ENCODE assay signal across 16 cellular contexts in the genomic region with DNA sequence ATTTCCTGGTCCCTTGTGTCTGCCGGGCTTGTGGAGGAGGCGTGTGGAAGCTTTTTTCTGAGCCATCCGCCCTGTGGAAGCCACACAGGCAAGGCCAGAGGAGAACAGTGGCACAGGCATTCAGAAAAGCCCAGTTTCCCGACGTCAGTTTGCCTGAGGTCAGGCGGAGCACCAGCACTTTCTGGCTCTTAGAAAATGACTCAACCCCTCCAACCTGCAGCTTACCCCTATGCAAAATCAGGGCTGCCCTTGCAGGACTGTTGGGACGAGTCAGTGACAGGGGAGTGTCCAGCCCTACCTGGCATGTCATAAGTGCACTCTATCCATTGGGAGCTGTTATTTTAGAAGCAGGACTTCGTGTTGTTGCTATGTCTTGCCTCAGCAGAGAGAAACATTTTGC.
DNase-seq lines count a peak whose midpoint lies in the region; ATAC-seq, FAIRE-seq and TF ChIP-seq lines count a peak whose summit lies in the region.
"Had no signal": no experiment of that assay in that cellular context is flagged by ENCODE, and none has a peak within 500 bp of the region (broad histone marks: within the 10 kb centered on the region; RNA-seq: fewer than 3 reads in every experiment).

No MANE protein-coding gene starts in this region.

- H4K91ac ChIP-seq in trophoblast cell (ENCODE audit: low read depth, low read length), result no peak overlapping the region

- no peaks in the 10 kb centered on the region for H3K36me3 ChIP-seq in trophoblast cell (ENCODE audit: control insufficient read depth in 1 of 2, insufficient read depth in 2 of 2, low read length in 2 of 2)
- H3K36me3 ChIP-seq: MG63, sigmoid colon had no signal

- no peak overlapping the region for H3K18ac ChIP-seq in trophoblast cell (ENCODE audit: low read length)

- H4K8ac ChIP-seq in trophoblast cell (ENCODE audit: low read depth, low read length), result no peak overlapping the region

- H3K27ac ChIP-seq in trophoblast cell (ENCODE audit: low read depth, low read length), result no peak overlapping the region
- H3K27ac ChIP-seq: 22Rv1, RWPE1, sigmoid colon had no signal

- no peaks in the 10 kb centered on the region for H3K79me2 ChIP-seq in trophoblast cell (ENCODE audit: control insufficient read depth, insufficient read depth, low read length, poor library complexity)

- H3K4me3 Mint-ChIP-seq in T-helper 1 cell treated with Interleukin-12 subunit alpha and Interleukin-12 subunit beta and Interleukin-4 antibody, amounts not matched to agents 30 μg/mL and 1 μg/mL, for 36 hours, result no peak overlapping the region
- peak overlapping the region; percentile 43 for H3K4me3 Mint-ChIP-seq in activated T-helper 17 cell treated with anti-CD3 and anti-CD28 coated beads, Interleukin-2, amount 50 U/mL, for 72 hours

- no peak for DNase-seq in T-helper 1 cell
- no peak for DNase-seq in GM12892 (ENCODE audit: insufficient read length)
- DNase-seq in trophoblast cell, result peak; percentile 92 to 94
- no peak for DNase-seq in anterior cingulate cortex (lab: John Stamatoyannopoulos, UW)
- DNase-seq in CD1c-positive myeloid dendritic cell (ENCODE audit: extremely low spot score), result no peak
- DNase-seq: activated CD4-positive, alpha-beta T cell treated with anti-CD3 and anti-CD28 coated beads, Interleukin-2, amount 50 U/mL, for 4 hours; MG63; NCI-H1694 treated with DMSO at 0.1 percent for 48 hours; NCI-H226; sigmoid colon; stimulated activated CD4-positive, alpha-beta T cell treated with anti-CD3 and anti-CD28 coated beads, Interleukin-2, amount 100 ng/mL, for 24 hours had no signal

- H3K23ac ChIP-seq in trophoblast cell (ENCODE audit: low read length), result no peak overlapping the region

- peaks cover 60% of the 10 kb centered on the region for H3K4me1 Mint-ChIP-seq in T-helper 1 cell treated with Interleukin-12 subunit alpha and Interleukin-12 subunit beta and Interleukin-4 antibody, amounts not matched to agents 30 μg/mL and 1 μg/mL, for 36 hours (ENCODE audit: low read depth)
- peaks cover 31% of the 10 kb centered on the region for H3K4me1 Mint-ChIP-seq in activated T-helper 17 cell treated with anti-CD3 and anti-CD28 coated beads, Interleukin-2, amount 50 U/mL, for 72 hours

- H3K9me3 Mint-ChIP-seq in T-helper 1 cell treated with Interleukin-12 subunit alpha and Interleukin-12 subunit beta and Interleukin-4 antibody, amounts not matched to agents 30 μg/mL and 1 μg/mL, for 36 hours, result peaks cover 20% of the 10 kb centered on the region
- H3K9me3 Mint-ChIP-seq in activated T-helper 17 cell treated with anti-CD3 and anti-CD28 coated beads, Interleukin-2, amount 50 U/mL, for 72 hours, result peaks cover 16% of the 10 kb centered on the region

- peaks cover 16% of the 10 kb centered on the region for H3K36me3 Mint-ChIP-seq in T-helper 1 cell treated with Interleukin-12 subunit alpha and Interleukin-12 subunit beta and Interleukin-4 antibody, amounts not matched to agents 30 μg/mL and 1 μg/mL, for 36 hours (ENCODE audit: low read depth)
- peaks cover 5% of the 10 kb centered on the region for H3K36me3 Mint-ChIP-seq in activated T-helper 17 cell treated with anti-CD3 and anti-CD28 coated beads, Interleukin-2, amount 50 U/mL, for 72 hours (ENCODE audit: low read depth)

- peak overlapping the region; percentile 21 for H3K27ac Mint-ChIP-seq in T-helper 1 cell treated with Interleukin-12 subunit alpha and Interleukin-12 subunit beta and Interleukin-4 antibody, amounts not matched to agents 30 μg/mL and 1 μg/mL, for 36 hours
- peak overlapping the region; percentile 78 for H3K27ac Mint-ChIP-seq in activated T-helper 17 cell treated with anti-CD3 and anti-CD28 coated beads, Interleukin-2, amount 50 U/mL, for 72 hours

- H3K27me3 ChIP-seq in trophoblast cell (ENCODE audit: insufficient read depth, low read length), result no peaks in the 10 kb centered on the region
- H3K27me3 ChIP-seq: MG63, sigmoid colon had no signal

- no CpG with 5 or more reads among the region's 8 CpGs for WGBS in trophoblast cell (ENCODE audit: extremely low coverage, insufficient coverage, insufficient read length)

- H3K79me1 ChIP-seq in trophoblast cell (ENCODE audit: low read length), result no peaks in the 10 kb centered on the region

- TF ChIP-seq POLR2A in GM12892 (IDR thresholded peaks at IDR 0.05; ENCODE audit: low read depth, low read length), result 0 out of 2 replicates have a peak, but pooled peaks have one; percentile 29

- no peak overlapping the region for H2BK120ac ChIP-seq in trophoblast cell (ENCODE audit: insufficient read depth, low read length, poor library complexity)

- no peak overlapping the region for H2AK5ac ChIP-seq in trophoblast cell (ENCODE audit: low read length)

- peak; percentile 47 for ATAC-seq in activated T-helper 17 cell treated with anti-CD3 and anti-CD28 coated beads, Interleukin-2, amount 50 U/mL, for 72 hours (replicated peaks)
- ATAC-seq in HG03432 (IDR thresholded peaks at IDR 0.05; ENCODE audit: unreplicated experiment), result no peak

- no peaks in the 10 kb centered on the region for H3K27me3 Mint-ChIP-seq in T-helper 1 cell treated with Interleukin-12 subunit alpha and Interleukin-12 subunit beta and Interleukin-4 antibody, amounts not matched to agents 30 μg/mL and 1 μg/mL, for 36 hours (ENCODE audit: low read depth)
- no peaks in the 10 kb centered on the region for H3K27me3 Mint-ChIP-seq in activated T-helper 17 cell treated with anti-CD3 and anti-CD28 coated beads, Interleukin-2, amount 50 U/mL, for 72 hours

- no peak overlapping the region for H3K4me2 ChIP-seq in trophoblast cell (ENCODE audit: low read length)

- no peak overlapping the region for H3K14ac ChIP-seq in trophoblast cell (ENCODE audit: low read length)

- H3K9ac ChIP-seq in trophoblast cell (ENCODE audit: low read length), result no peak overlapping the region

- no peak overlapping the region for H3K4me3 ChIP-seq in trophoblast cell (ENCODE audit: low read depth, low read length)
- H3K4me3 ChIP-seq: MG63, sigmoid colon had no signal

- H2BK12ac ChIP-seq in trophoblast cell (ENCODE audit: low read length), result no peak overlapping the region

- no peak overlapping the region for H2AFZ ChIP-seq in trophoblast cell (ENCODE audit: insufficient read depth, low read length, poor library complexity)

- H2BK5ac ChIP-seq in trophoblast cell (ENCODE audit: low read depth, low read length, poor library complexity), result no peak overlapping the region

- no peak overlapping the region for H4K12ac ChIP-seq in trophoblast cell (ENCODE audit: low read depth, low read length)

- H3K4me1 ChIP-seq in trophoblast cell (ENCODE audit: control insufficient read depth in 1 of 2, insufficient read depth in 2 of 2, low read length in 2 of 2), result peaks cover 0 to 4% of the 10 kb centered on the region in 2 experiments

- H3K4ac ChIP-seq in trophoblast cell (ENCODE audit: low read depth, low read length), result no peak overlapping the region

- peak; percentile 92 for FAIRE-seq in GM12892 (lab: Jason Lieb, UNC)

- H3K9me3 ChIP-seq in trophoblast cell (ENCODE audit: insufficient read depth, low read depth, low read length), result peaks cover 1% of the 10 kb centered on the region

Comparison
In these comparisons a context has a peak if more than half of its experiments do, and no peak if none do; other contexts are left out.
1. DNase-seq: peak in trophoblast cell (2 of 2); none in T-helper 1 cell (0 of 5), GM12892 (single experiment), anterior cingulate cortex (0 of 58) and CD1c-positive myeloid dendritic cell (single experiment).